8 cellular contexts compared by ENCODE assay signal in genomic region chr12:49548822-49549648, GRCh38. TPM values are rescaled to one million over a fixed set of nuclear protein-coding genes. Genes with fewer than 3 reads are reported as not detected.
DNase-seq lines count a peak whose midpoint lies in the region; ATAC-seq and TF ChIP-seq lines count a peak whose summit lies in the region.

No MANE protein-coding gene starts in this region.

- TF ChIP-seq CTCF in GM10248 (IDR thresholded peaks at IDR 0.05; ENCODE audit: control extremely low read depth, extremely low read depth, low read depth, missing control alignments): peak; percentile 27
- TF ChIP-seq CTCF in activated CD8-positive, alpha-beta T cell treated with anti-CD3 and anti-CD28 coated beads for 36 hours (IDR thresholded peaks at IDR 0.05): peak; percentile 57
- TF ChIP-seq CTCF in retinal pigment epithelial cell (conservative IDR thresholded peaks at IDR 0.05; ENCODE audit: low read depth, low read length): peak; percentile 54

- peak; percentile 53 for ATAC-seq in activated CD8-positive, alpha-beta T cell treated with anti-CD3 and anti-CD28 coated beads for 36 hours
- no peak for ATAC-seq in GM21737 (IDR thresholded peaks at IDR 0.05; ENCODE audit: unreplicated experiment)

- H3K27ac Mint-ChIP-seq in activated CD8-positive, alpha-beta T cell treated with anti-CD3 and anti-CD28 coated beads for 36 hours: peak overlapping the region; percentile 84

- DNase-seq in GM10248 (ENCODE audit: extremely low spot score) (no peak), globus pallidus (ENCODE audit: low spot score) (peak; percentile 20), retinal pigment epithelial cell (ENCODE audit: low read depth) (no peak), NCI-H2227 treated with DMSO at 0.1 percent for 48 hours (lab: John Stamatoyannopoulos, UW) (no peak), GDM1 (lab: John Stamatoyannopoulos, UW) (no peak)
- DNase-seq in activated CD8-positive, alpha-beta T cell treated with anti-CD3 and anti-CD28 coated beads for 36 hours: peak; percentile 54
- DNase-seq in effector CD4-positive, alpha-beta T cell: no peak

- peak overlapping the region; percentile 26 for H3K4me3 ChIP-seq in retinal pigment epithelial cell (ENCODE audit: low read length)

- POLR2A ChIA-PET in GM10248 (lab: Yijun Ruan, JAX): no interaction called here
- POLR2A ChIA-PET in activated CD8-positive, alpha-beta T cell treated with anti-CD3 and anti-CD28 coated beads for 36 hours (lab: Charles Lee): interaction anchor here (0.9 to 3.0 kb wide), 4 partner anchors 11 to 183 kb away, joined by 3 to 17 read pairs (median 10); partner anchors contain the start of gene SPATS2

- H3K27me3 Mint-ChIP-seq in activated CD8-positive, alpha-beta T cell treated with anti-CD3 and anti-CD28 coated beads for 36 hours: no peaks in the 10 kb centered on the region

- peaks cover 10% of the 10 kb centered on the region for H3K36me3 Mint-ChIP-seq in activated CD8-positive, alpha-beta T cell treated with anti-CD3 and anti-CD28 coated beads for 36 hours (ENCODE audit: low read depth)

- H3K9me3 Mint-ChIP-seq in activated CD8-positive, alpha-beta T cell treated with anti-CD3 and anti-CD28 coated beads for 36 hours: no peaks in the 10 kb centered on the region

- H3K4me3 Mint-ChIP-seq in activated CD8-positive, alpha-beta T cell treated with anti-CD3 and anti-CD28 coated beads for 36 hours: peak overlapping the region; percentile 78

- H3K4me1 Mint-ChIP-seq in activated CD8-positive, alpha-beta T cell treated with anti-CD3 and anti-CD28 coated beads for 36 hours (ENCODE audit: low read depth): peaks cover 24% of the 10 kb centered on the region

- intact Hi-C loops in activated CD8-positive, alpha-beta T cell treated with anti-CD3 and anti-CD28 coated beads for 36 hours (cut with micrococcal nuclease): no loop called here

- CTCF ChIA-PET in GM10248 (lab: Yijun Ruan, JAX): interaction anchor here (1.6 to 5.0 kb wide), 5 partner anchors 9 to 260 kb away, joined by 4 to 24 read pairs (median 10); no protein-coding TSS in a partner anchor
- CTCF ChIA-PET in activated CD8-positive, alpha-beta T cell treated with anti-CD3 and anti-CD28 coated beads for 36 hours (lab: Charles Lee): interaction anchor here (0.8 to 2.1 kb wide), 3 partner anchors 9 to 202 kb away, joined by 3 to 6 read pairs (median 3); partner anchors contain the start of gene DNAJC22

RNA-seq across cellular contexts. Expression of gene KCNH3, which starts 10.2 kb away (rescaled TPM):
- total RNA-seq in activated CD8-positive, alpha-beta T cell treated with anti-CD3 and anti-CD28 coated beads for 36 hours: 1 to 10 TPM; 8.0 to 9.1 TPM

RNA-seq across cellular contexts. Expression of gene MCRS1, which starts 18.9 kb away (rescaled TPM):
- total RNA-seq in activated CD8-positive, alpha-beta T cell treated with anti-CD3 and anti-CD28 coated beads for 36 hours: 10 to 100 TPM; 57.1 to 61.1 TPM

RNA-seq across cellular contexts. Expression of gene FAM186B, which starts 56.4 kb away (rescaled TPM):
- total RNA-seq in activated CD8-positive, alpha-beta T cell treated with anti-CD3 and anti-CD28 coated beads for 36 hours: not detected

Comparison
In these comparisons a context has a peak if more than half of its experiments do, and no peak if none do; other contexts are left out.
1. DNase-seq: peak in activated CD8-positive, alpha-beta T cell treated with anti-CD3 and anti-CD28 coated beads for 36 hours (single experiment) and globus pallidus (single experiment); none in GM10248 (single experiment), retinal pigment epithelial cell (single experiment), NCI-H2227 treated with DMSO at 0.1 percent for 48 hours (single experiment), GDM1 (single experiment) and effector CD4-positive, alpha-beta T cell (single experiment).
2. Peak in every context shown above with its lines, with median percentiles within 50 percentile points of each other: CTCF ChIP-seq.